37 cellular contexts compared by ENCODE assay signal in the genomic region with DNA sequence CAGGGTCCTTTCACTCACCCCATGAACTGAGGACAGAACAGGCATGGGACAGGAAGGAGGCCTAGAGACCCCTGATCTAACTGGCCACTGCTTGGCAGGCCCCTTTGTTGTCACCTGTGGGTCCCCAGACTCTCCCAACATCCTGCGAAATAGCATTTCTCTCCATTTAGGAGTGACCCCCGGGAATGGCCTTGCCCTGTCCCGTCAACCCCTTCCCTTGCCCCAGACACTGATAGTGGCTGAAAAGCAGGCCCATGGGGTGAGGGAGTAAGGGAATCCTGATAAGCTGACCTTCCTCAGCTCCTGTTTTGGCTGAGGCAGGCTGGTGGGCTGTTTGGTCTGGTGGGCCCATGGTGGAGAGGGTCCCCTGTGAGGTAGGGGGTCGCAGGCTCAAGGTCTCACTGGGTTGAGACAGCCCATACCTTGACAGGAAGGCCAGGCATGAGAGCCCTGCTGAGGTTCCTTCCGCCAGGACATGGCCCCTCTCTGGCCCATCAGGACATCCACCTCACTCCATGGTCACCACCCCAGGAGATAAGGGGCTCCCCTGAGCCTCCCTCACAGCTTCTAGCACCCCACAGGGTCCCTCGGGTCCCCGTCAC.
"Had no signal": no experiment of that assay in that cellular context is flagged by ENCODE, and none has a peak within 500 bp of the region (broad histone marks: within the 10 kb centered on the region; RNA-seq: fewer than 3 reads in every experiment).

No MANE protein-coding gene starts in this region.

- H3K4me1 Mint-ChIP-seq: activated B cell treated with CpG ODN at 0.5 μM for 24 hours; activated CD4-positive, alpha-beta T cell treated with anti-CD3 and anti-CD28 coated beads for 36 hours; activated CD4-positive, alpha-beta T cell treated with anti-CD3 and anti-CD28 coated beads, Interleukin-2, amount 10 ng/mL, durations not matched to agents 24 days and 14 days; activated CD8-positive, alpha-beta memory T cell treated with anti-CD3 and anti-CD28 coated beads, Interleukin-2, amount 10 ng/mL, durations not matched to agents 7 days and 5 days; activated naive CD4-positive, alpha-beta T cell treated with anti-CD3 and anti-CD28 coated beads, Interleukin-2, amount 10 ng/mL, durations not matched to agents 7 days and 5 days; activated naive CD8-positive, alpha-beta T cell treated with anti-CD3 and anti-CD28 coated beads, Interleukin-2, amount 10 ng/mL, durations not matched to agents 7 days and 5 days had no signal

- H3K36me3 Mint-ChIP-seq: activated CD4-positive, alpha-beta memory T cell treated with anti-CD3 and anti-CD28 coated beads for 36 hours; activated CD8-positive, alpha-beta memory T cell treated with anti-CD3 and anti-CD28 coated beads, Interleukin-2, amount 10 ng/mL, durations not matched to agents 7 days and 5 days; activated naive CD4-positive, alpha-beta T cell treated with anti-CD3 and anti-CD28 coated beads, Interleukin-2, amount 10 ng/mL, durations not matched to agents 7 days and 5 days; activated naive CD4-positive, alpha-beta T cell treated with anti-CD3 and anti-CD28 coated beads, Interleukin-2, amount 50 U/mL, for 72 hours; activated naive CD8-positive, alpha-beta T cell treated with anti-CD3 and anti-CD28 coated beads, Interleukin-2, amount 10 ng/mL, durations not matched to agents 7 days and 5 days; brain had no signal

- ATAC-seq: activated CD4-positive, alpha-beta T cell treated with anti-CD3 and anti-CD28 coated beads for 36 hours; activated CD8-positive, alpha-beta T cell treated with anti-CD3 and anti-CD28 coated beads, Interleukin-2, amount 10 ng/mL, durations not matched to agents 7 days and 5 days; activated naive CD4-positive, alpha-beta T cell treated with anti-CD3 and anti-CD28 coated beads, Interleukin-2, amount 50 U/mL, for 72 hours; esophagus mucosa; heart left ventricle had no signal

- H3K27me3 Mint-ChIP-seq: activated CD4-positive, alpha-beta T cell treated with anti-CD3 and anti-CD28 coated beads for 36 hours had no signal

- H3K9me3 Mint-ChIP-seq: activated B cell treated with CpG ODN at 0.5 μM for 24 hours; activated CD4-positive, alpha-beta memory T cell treated with anti-CD3 and anti-CD28 coated beads for 36 hours; activated CD4-positive, alpha-beta T cell treated with anti-CD3 and anti-CD28 coated beads, Interleukin-2, amount 10 ng/mL, durations not matched to agents 24 days and 14 days; activated naive CD4-positive, alpha-beta T cell treated with anti-CD3 and anti-CD28 coated beads, Interleukin-2, amount 10 ng/mL, durations not matched to agents 7 days and 5 days; activated naive CD4-positive, alpha-beta T cell treated with anti-CD3 and anti-CD28 coated beads, Interleukin-2, amount 50 U/mL, for 72 hours; activated naive CD8-positive, alpha-beta T cell treated with anti-CD3 and anti-CD28 coated beads, Interleukin-2, amount 10 ng/mL, durations not matched to agents 7 days and 5 days; activated T-helper 1 cell treated with anti-CD3 and anti-CD28 coated beads, Interleukin-12 subunit alpha, Interleukin-12 subunit beta, Interleukin-2, Interleukin-4 antibody, amounts not matched to agents 30 ng/mL and 10 ng/mL and 1 ng/mL, durations not matched to agents 14 hours and 24 hours and 36 hours; activated T-helper 2 cell treated with anti-CD3 and anti-CD28 coated beads, Interferon-gamma antibody, Interleukin-2, Interleukin-4, amounts not matched to agents 10 μg/mL and 5 μg/mL and 100 μg/mL, durations not matched to agents 14 hours and 24 hours and 36 hours; brain; dendritic cell treated with granulocyte-macrophage colony-stimulating factor and Interleukin-4, amounts not matched to agents 40 ng/mL and 50 ng/mL, for 4 days; endodermal cell; T-helper 1 cell treated with Interleukin-12 subunit alpha and Interleukin-12 subunit beta and Interleukin-4 antibody, amounts not matched to agents 30 μg/mL and 1 μg/mL, for 36 hours; T-helper 2 cell treated with Interferon-gamma antibody and Interleukin-4, amounts not matched to agents 5 μg/mL and 100 μg/mL, for 36 hours had no signal

- H3K9me3 ChIP-seq: ascending aorta, breast epithelium, heart left ventricle had no signal

- DNase-seq: activated B cell treated with CpG ODN at 0.5 μM for 24 hours; activated CD4-positive, alpha-beta memory T cell treated with anti-CD3 and anti-CD28 coated beads for 36 hours; activated CD4-positive, alpha-beta T cell treated with anti-CD3 and anti-CD28 coated beads for 36 hours; activated CD4-positive, alpha-beta T cell treated with anti-CD3 and anti-CD28 coated beads, Interleukin-2, amount 10 ng/mL, durations not matched to agents 24 days and 14 days; activated CD4-positive, CD25-positive, alpha-beta regulatory T cell treated with anti-CD3 and anti-CD28 coated beads, Interleukin-2, amount 50 U/mL, for 72 hours; activated CD8-positive, alpha-beta memory T cell treated with anti-CD3 and anti-CD28 coated beads, Interleukin-2, amount 10 ng/mL, durations not matched to agents 7 days and 5 days; activated CD8-positive, alpha-beta memory T cell treated with anti-CD3 and anti-CD28 coated beads, Interleukin-2, amount 50 U/mL, for 4 hours; activated CD8-positive, alpha-beta T cell treated with anti-CD3 and anti-CD28 coated beads, Interleukin-2, amount 10 ng/mL, durations not matched to agents 7 days and 5 days; activated gamma-delta T cell; activated naive CD4-positive, alpha-beta T cell; activated naive CD4-positive, alpha-beta T cell treated with anti-CD3 and anti-CD28 coated beads, Interleukin-2, amount 10 ng/mL, durations not matched to agents 7 days and 5 days; activated naive CD8-positive, alpha-beta T cell treated with anti-CD3 and anti-CD28 coated beads, Interleukin-2, amount 10 ng/mL, durations not matched to agents 7 days and 5 days; activated T-cell treated with anti-CD3 and anti-CD28 coated beads, Interleukin-2, amount 50 U/mL, for 1 hour; activated T-cell treated with anti-CD3 and anti-CD28 coated beads, Interleukin-2, amount 50 U/mL, for 48 hours; central memory CD4-positive, alpha-beta T cell; cerebellar nuclear complex; dorsolateral prefrontal cortex; effector memory CD4-positive, alpha-beta T cell; endodermal cell; foreskin fibroblast; glutamatergic neuron; heart left ventricle; T1000; WERI-Rb-1 had no signal

- FAIRE-seq: frontal cortex had no signal

- H3K36me3 ChIP-seq: ascending aorta, breast epithelium, cardiac muscle cell, heart left ventricle, WERI-Rb-1 had no signal

- H3K27me3 ChIP-seq: ascending aorta, breast epithelium, cardiac muscle cell, heart left ventricle had no signal

- H3K27ac Mint-ChIP-seq: activated B cell treated with CpG ODN at 0.5 μM for 24 hours; activated CD4-positive, alpha-beta memory T cell treated with anti-CD3 and anti-CD28 coated beads for 36 hours; activated CD4-positive, alpha-beta T cell treated with anti-CD3 and anti-CD28 coated beads for 36 hours; activated CD4-positive, alpha-beta T cell treated with anti-CD3 and anti-CD28 coated beads, Interleukin-2, amount 10 ng/mL, durations not matched to agents 24 days and 14 days; activated CD8-positive, alpha-beta memory T cell treated with anti-CD3 and anti-CD28 coated beads, Interleukin-2, amount 10 ng/mL, durations not matched to agents 7 days and 5 days; activated CD8-positive, alpha-beta T cell treated with anti-CD3 and anti-CD28 coated beads, Interleukin-2, amount 10 ng/mL, durations not matched to agents 7 days and 5 days; activated naive CD4-positive, alpha-beta T cell treated with anti-CD3 and anti-CD28 coated beads, Interleukin-2, amount 10 ng/mL, durations not matched to agents 7 days and 5 days; activated naive CD4-positive, alpha-beta T cell treated with anti-CD3 and anti-CD28 coated beads, Interleukin-2, amount 50 U/mL, for 72 hours; activated naive CD8-positive, alpha-beta T cell treated with anti-CD3 and anti-CD28 coated beads, Interleukin-2, amount 10 ng/mL, durations not matched to agents 7 days and 5 days; activated T-helper 1 cell treated with anti-CD3 and anti-CD28 coated beads, Interleukin-12 subunit alpha, Interleukin-12 subunit beta, Interleukin-2, Interleukin-4 antibody, amounts not matched to agents 30 ng/mL and 10 ng/mL and 1 ng/mL, durations not matched to agents 14 hours and 24 hours and 36 hours; activated T-helper 2 cell treated with anti-CD3 and anti-CD28 coated beads, Interferon-gamma antibody, Interleukin-2, Interleukin-4, amounts not matched to agents 10 μg/mL and 5 μg/mL and 100 μg/mL, durations not matched to agents 14 hours and 24 hours and 36 hours; endodermal cell; T-helper 1 cell treated with Interleukin-12 subunit alpha and Interleukin-12 subunit beta and Interleukin-4 antibody, amounts not matched to agents 30 μg/mL and 1 μg/mL, for 36 hours; T-helper 2 cell treated with Interferon-gamma antibody and Interleukin-4, amounts not matched to agents 5 μg/mL and 100 μg/mL, for 36 hours had no signal

- H3K27ac ChIP-seq: ascending aorta, breast epithelium, cardiac muscle cell, coronary artery, dorsolateral prefrontal cortex, heart left ventricle, WERI-Rb-1 had no signal

- H3K4me3 Mint-ChIP-seq: activated B cell treated with CpG ODN at 0.5 μM for 24 hours; activated CD4-positive, alpha-beta memory T cell treated with anti-CD3 and anti-CD28 coated beads for 36 hours; activated CD4-positive, alpha-beta T cell treated with anti-CD3 and anti-CD28 coated beads for 36 hours; activated CD4-positive, alpha-beta T cell treated with anti-CD3 and anti-CD28 coated beads, Interleukin-2, amount 10 ng/mL, durations not matched to agents 24 days and 14 days; activated CD8-positive, alpha-beta memory T cell treated with anti-CD3 and anti-CD28 coated beads, Interleukin-2, amount 10 ng/mL, durations not matched to agents 7 days and 5 days; activated CD8-positive, alpha-beta T cell treated with anti-CD3 and anti-CD28 coated beads, Interleukin-2, amount 10 ng/mL, durations not matched to agents 7 days and 5 days; activated naive CD4-positive, alpha-beta T cell treated with anti-CD3 and anti-CD28 coated beads, Interleukin-2, amount 10 ng/mL, durations not matched to agents 7 days and 5 days; activated naive CD8-positive, alpha-beta T cell treated with anti-CD3 and anti-CD28 coated beads, Interleukin-2, amount 10 ng/mL, durations not matched to agents 7 days and 5 days; activated T-helper 1 cell treated with anti-CD3 and anti-CD28 coated beads, Interleukin-12 subunit alpha, Interleukin-12 subunit beta, Interleukin-2, Interleukin-4 antibody, amounts not matched to agents 30 ng/mL and 10 ng/mL and 1 ng/mL, durations not matched to agents 14 hours and 24 hours and 36 hours; brain; dendritic cell treated with granulocyte-macrophage colony-stimulating factor and Interleukin-4, amounts not matched to agents 40 ng/mL and 50 ng/mL, for 4 days; endodermal cell; T-helper 1 cell treated with Interleukin-12 subunit alpha and Interleukin-12 subunit beta and Interleukin-4 antibody, amounts not matched to agents 30 μg/mL and 1 μg/mL, for 36 hours; T-helper 2 cell treated with Interferon-gamma antibody and Interleukin-4, amounts not matched to agents 5 μg/mL and 100 μg/mL, for 36 hours had no signal

- H3K4me3 ChIP-seq: ascending aorta, breast epithelium, cardiac muscle cell, coronary artery, dorsolateral prefrontal cortex, heart left ventricle had no signal
